In the genomic region with DNA sequence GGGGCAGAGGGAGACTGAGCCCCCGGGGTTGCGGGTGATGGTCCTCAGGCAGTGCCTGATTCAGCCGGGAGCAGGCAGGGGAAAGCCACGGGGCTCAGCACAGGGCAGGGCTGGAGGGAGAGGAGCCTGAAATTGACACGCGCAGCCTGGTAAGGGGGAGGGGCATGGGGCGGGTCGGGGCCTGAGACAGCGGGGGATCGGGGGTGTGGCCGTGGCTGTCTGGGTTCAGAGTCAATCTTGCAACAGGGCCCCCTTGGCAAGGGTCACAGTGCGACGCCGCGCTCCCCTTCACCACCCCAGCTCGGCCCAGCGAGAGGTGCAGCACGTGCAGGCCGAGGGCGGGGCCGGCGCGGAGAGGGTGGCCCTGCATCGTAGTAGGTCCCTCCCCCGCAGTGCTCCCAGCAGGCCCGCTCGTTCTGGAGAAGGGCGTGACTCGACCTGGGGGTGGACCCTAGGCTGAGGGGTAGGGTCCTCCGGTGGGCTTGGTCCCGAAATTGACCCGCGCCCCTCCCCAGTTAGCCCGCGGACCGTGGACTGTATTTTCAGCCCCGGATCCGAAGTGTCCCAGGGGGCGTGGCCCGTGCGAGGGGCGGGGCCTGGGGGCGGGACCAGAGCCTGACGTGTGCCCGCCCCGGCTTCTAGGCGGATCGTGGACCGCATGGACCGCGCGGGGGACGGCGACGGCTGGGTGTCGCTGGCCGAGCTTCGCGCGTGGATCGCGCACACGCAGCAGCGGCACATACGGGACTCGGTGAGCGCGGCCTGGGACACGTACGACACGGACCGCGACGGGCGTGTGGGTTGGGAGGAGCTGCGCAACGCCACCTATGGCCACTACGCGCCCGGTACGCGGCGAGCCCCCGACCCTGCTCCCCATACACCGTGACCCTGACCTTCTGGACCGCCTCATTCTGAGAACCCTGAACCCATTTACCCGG, we compare ENCODE assay signal across 8 cellular contexts. TPM values are rescaled to one million over a fixed set of nuclear protein-coding genes. Genes with fewer than 3 reads are reported as not detected.
DNase-seq lines count a peak whose midpoint lies in the region; ATAC-seq and TF ChIP-seq lines count a peak whose summit lies in the region.

No MANE protein-coding gene starts in this region.

- no peaks in the 10 kb centered on the region for H3K36me3 Mint-ChIP-seq in activated naive CD4-positive, alpha-beta T cell treated with anti-CD3 and anti-CD28 coated beads for 36 hours (ENCODE audit: low read depth)

- H3K4me1 Mint-ChIP-seq in activated naive CD4-positive, alpha-beta T cell treated with anti-CD3 and anti-CD28 coated beads for 36 hours (ENCODE audit: low read depth): peaks cover 21% of the 10 kb centered on the region

- H3K27ac ChIP-seq in cardiac muscle cell (no peak overlapping the region), prostate gland (no peak overlapping the region), uterus (peak overlapping the region in 1 of 2 donors; percentile 9)

- no peaks in the 10 kb centered on the region for H3K9me3 Mint-ChIP-seq in activated naive CD4-positive, alpha-beta T cell treated with anti-CD3 and anti-CD28 coated beads for 36 hours

- H3K27me3 ChIP-seq in cardiac muscle cell (no peaks in the 10 kb centered on the region), prostate gland (replicated peaks; ENCODE audit: insufficient read depth) (no peaks in the 10 kb centered on the region), uterus (no peaks in the 10 kb centered on the region)

- no peak overlapping the region for H3K27ac Mint-ChIP-seq in activated naive CD4-positive, alpha-beta T cell treated with anti-CD3 and anti-CD28 coated beads for 36 hours

- peak overlapping the region; percentile 83 for H3K4me3 Mint-ChIP-seq in activated naive CD4-positive, alpha-beta T cell treated with anti-CD3 and anti-CD28 coated beads for 36 hours

- TF ChIP-seq CTCF in cardiac muscle cell (IDR thresholded peaks at IDR 0.05; ENCODE audit: low read depth, low read length) (peak; percentile 17), prostate gland (IDR thresholded peaks at IDR 0.05) (peak in 2 of 4 experiments; percentile 11 to 52), uterus (IDR thresholded peaks at IDR 0.05) (peak in 2 of 4 experiments; percentile 20 to 29)

- CTCF ChIA-PET in activated naive CD4-positive, alpha-beta T cell treated with anti-CD3 and anti-CD28 coated beads for 36 hours (lab: Charles Lee): interaction anchor here (0.6 to 4.2 kb wide), 8 partner anchors 14 to 40 kb away, joined by 3 to 34 read pairs (median 5); no protein-coding TSS in a partner anchor

- intact Hi-C loops in activated naive CD4-positive, alpha-beta T cell treated with anti-CD3 and anti-CD28 coated beads for 36 hours (cut with micrococcal nuclease): loop anchor here (2.0 kb wide), 1 partner anchor 19 kb away; no protein-coding TSS in a partner anchor
- intact Hi-C loops in prostate gland (cut with DNase I) (no loop called here), uterus (cut with DNase I; ENCODE audit: low total_unique reads) (no loop called here)

- H3K36me3 ChIP-seq in cardiac muscle cell (no peaks in the 10 kb centered on the region), prostate gland (no peaks in the 10 kb centered on the region), uterus (no peaks in the 10 kb centered on the region)

- ATAC-seq in GM18909 (IDR thresholded peaks at IDR 0.05; ENCODE audit: poor library complexity, unreplicated experiment): peak; percentile 75
- peak; percentile 74 for ATAC-seq in HG03460 (IDR thresholded peaks at IDR 0.05; ENCODE audit: unreplicated experiment)

- TF ChIP-seq POLR2A in prostate gland (IDR thresholded peaks at IDR 0.05): no peak
- no peak for TF ChIP-seq POLR2A in uterus (IDR thresholded peaks at IDR 0.05)

- 5% methylated on average over 81 of the region's 87 CpGs for WGBS in prostate gland

- H3K4me1 ChIP-seq in cardiac muscle cell (ENCODE audit: low read depth) (peaks cover 10% of the 10 kb centered on the region), prostate gland (replicated peaks) (no peaks in the 10 kb centered on the region), uterus (no peaks in the 10 kb centered on the region)

- peak overlapping the region; percentile 36 for H3K4me3 ChIP-seq in cardiac muscle cell
- H3K4me3 ChIP-seq in prostate gland: peak overlapping the region; percentile 41 to 44
- peak overlapping the region; percentile 35 to 49 for H3K4me3 ChIP-seq in uterus

- peak; percentile 59 for DNase-seq in AG08395 (ENCODE audit: low spot score)
- peak; percentile 47 to 68 for DNase-seq in SHP77 (lab: John Stamatoyannopoulos, UW)
- DNase-seq in activated naive CD4-positive, alpha-beta T cell treated with anti-CD3 and anti-CD28 coated beads for 36 hours: peak; percentile 82
- DNase-seq in cardiac muscle cell (ENCODE audit: low read depth in 1 of 2, low spot score in 1 of 2): peak; percentile 74 to 84
- DNase-seq in prostate gland (ENCODE audit: low spot score): peak; percentile 55
- peak; percentile 69 to 79 for DNase-seq in uterus

- H3K9me3 ChIP-seq in cardiac muscle cell (ENCODE audit: low read depth) (no peaks in the 10 kb centered on the region), prostate gland (no peaks in the 10 kb centered on the region), uterus (no peaks in the 10 kb centered on the region)

- no peaks in the 10 kb centered on the region for H3K27me3 Mint-ChIP-seq in activated naive CD4-positive, alpha-beta T cell treated with anti-CD3 and anti-CD28 coated beads for 36 hours (ENCODE audit: low read depth)

RNA-seq across cellular contexts. Expression of a gene that starts 6.0 kb away (rescaled TPM):
- 1 to 10 TPM; 6.7 to 7.2 TPM for total RNA-seq in activated naive CD4-positive, alpha-beta T cell treated with anti-CD3 and anti-CD28 coated beads for 36 hours
- total RNA-seq in cardiac muscle cell (12.8 and 15.2 TPM in 2 replicates), prostate gland (10 to 100 TPM in 1 of 2 donors, 1 to 10 TPM in 1; 2.5 to 14.5 TPM), uterus (10 to 100 TPM; 14.3 to 71.1 (median 41.4) TPM)
- 9.4 and 10.5 TPM in 2 replicates for polyA plus RNA-seq in cardiac muscle cell

RNA-seq across cellular contexts. Expression of a gene that starts 21.4 kb away (rescaled TPM):
- 10 to 100 TPM; 15.7 to 17.1 TPM for total RNA-seq in activated naive CD4-positive, alpha-beta T cell treated with anti-CD3 and anti-CD28 coated beads for 36 hours
- total RNA-seq in cardiac muscle cell: 48.8 and 61.4 TPM in 2 replicates
- 54.7 and 62.2 TPM in 2 replicates for polyA plus RNA-seq in cardiac muscle cell
- 100 to 1,000 TPM; 140 to 153 TPM for total RNA-seq in prostate gland
- 100 to 1,000 TPM; 151 to 226 (median 201) TPM for total RNA-seq in uterus

RNA-seq across cellular contexts. Expression of a gene that starts 37.6 kb away (rescaled TPM):
- 1,000 to 10,000 TPM; 3,906 to 3,945 TPM for total RNA-seq in activated naive CD4-positive, alpha-beta T cell treated with anti-CD3 and anti-CD28 coated beads for 36 hours
- total RNA-seq in cardiac muscle cell (2,191 and 3,526 TPM in 2 replicates), prostate gland (1,000 to 10,000 TPM; 4,118 to 4,499 TPM), uterus (over 10,000 TPM in 1 of 4 donors, 1,000 to 10,000 TPM in 3; 2,160 to 10,624 (median 5,235) TPM)
- polyA plus RNA-seq in cardiac muscle cell: 619 and 678 TPM in 2 replicates

RNA-seq across cellular contexts. Expression of a gene that starts 46.4 kb away (rescaled TPM):
- 1,000 to 10,000 TPM; 4,441 to 4,607 TPM for total RNA-seq in activated naive CD4-positive, alpha-beta T cell treated with anti-CD3 and anti-CD28 coated beads for 36 hours
- total RNA-seq in cardiac muscle cell (2,232 and 2,350 TPM in 2 replicates), prostate gland (1,000 to 10,000 TPM; 2,414 to 3,956 TPM), uterus (1,000 to 10,000 TPM; 1,462 to 5,863 (median 3,544) TPM)
- polyA plus RNA-seq in cardiac muscle cell: 752 and 964 TPM in 2 replicates

RNA-seq across cellular contexts. Expression of a gene that starts 46.5 kb away (rescaled TPM):
- total RNA-seq in activated naive CD4-positive, alpha-beta T cell treated with anti-CD3 and anti-CD28 coated beads for 36 hours: 10 to 100 TPM; 76.4 to 77.4 TPM
- total RNA-seq in cardiac muscle cell: 120 and 132 TPM in 2 replicates
- 181 and 193 TPM in 2 replicates for polyA plus RNA-seq in cardiac muscle cell
- total RNA-seq in prostate gland: 10 to 100 TPM; 62.9 to 91.7 TPM
- 100 to 1,000 TPM in 1 of 4 donors, 10 to 100 TPM in 3; 29.0 to 347 (median 65.4) TPM for total RNA-seq in uterus
